Comparison of ENCODE assay signal across 32 cellular contexts in genomic region chr10:43772191-43772590, GRCh38.
"Had no signal": no experiment of that assay in that cellular context is flagged by ENCODE, and none has a peak within 500 bp of the region (broad histone marks: within the 10 kb centered on the region; RNA-seq: fewer than 3 reads in every experiment).

No MANE protein-coding gene starts in this region.

- H3K4me1 Mint-ChIP-seq: activated T-helper 17 cell treated with anti-CD3 and anti-CD28 coated beads, Interleukin-2, amount 50 U/mL, for 72 hours; T-helper 17 cell; WTC11 had no signal

- DNase-seq: activated CD4-positive, alpha-beta T cell treated with anti-CD3 and anti-CD28 coated beads for 1 hour; activated CD4-positive, alpha-beta T cell treated with anti-CD3 and anti-CD28 coated beads for 48 hours; activated CD4-positive, alpha-beta T cell treated with anti-CD3 and anti-CD28 coated beads, Interleukin-2, amount 50 U/mL, for 1 hour; activated CD4-positive, alpha-beta T cell treated with anti-CD3 and anti-CD28 coated beads, Interleukin-2, amount 50 U/mL, for 48 hours; activated CD8-positive, alpha-beta memory T cell treated with anti-CD3 and anti-CD28 coated beads for 24 hours; activated CD8-positive, alpha-beta T cell treated with anti-CD3 and anti-CD28 coated beads for 36 hours; activated effector memory CD4-positive, alpha-beta T cell treated with Interleukin-2 at 50 U/mL for 16 hours; activated gamma-delta T cell treated with Interleukin-2 at 50 U/mL for 16 hours; activated naive CD4-positive, alpha-beta T cell treated with anti-CD3 and anti-CD28 coated beads, Interleukin-2, amount 50 U/mL, for 16 hours; activated naive CD4-positive, alpha-beta T cell treated with Interleukin-2 at 50 U/mL for 16 hours; activated T-cell treated with anti-CD3 and anti-CD28 coated beads, Interleukin-2, amount 50 U/mL, for 4 hours; amniotic stem cell; anterior cingulate cortex; caudate nucleus; cortex of kidney; dermis blood vessel endothelial cell; effector CD4-positive, alpha-beta T cell; effector memory CD8-positive, alpha-beta T cell; erythroblast; foreskin melanocyte; heart right ventricle; T-helper 17 cell; T1000 had no signal

- H3K4me2 ChIP-seq: hepatocyte had no signal

- H3K9me3 ChIP-seq: body of pancreas had no signal

- H3K4me3 ChIP-seq: esophagus muscularis mucosa, gastroesophageal sphincter, heart right ventricle, hepatocyte had no signal

- H3K27ac Mint-ChIP-seq: activated CD8-positive, alpha-beta T cell treated with anti-CD3 and anti-CD28 coated beads for 36 hours; activated naive CD8-positive, alpha-beta T cell; activated T-helper 17 cell treated with anti-CD3 and anti-CD28 coated beads, Interleukin-2, amount 50 U/mL, for 72 hours; effector memory CD8-positive, alpha-beta T cell; T-helper 17 cell; T-helper 2 cell treated with Interferon-gamma antibody and Interleukin-4, amounts not matched to agents 5 μg/mL and 100 μg/mL, for 36 hours; WTC11 had no signal

- H3K36me3 Mint-ChIP-seq: WTC11 had no signal

- H3K36me3 ChIP-seq: esophagus muscularis mucosa, gastroesophageal sphincter, heart right ventricle had no signal

- H2AFZ ChIP-seq: hepatocyte had no signal

- H3K4me1 ChIP-seq: esophagus muscularis mucosa, gastroesophageal sphincter had no signal

- H3K4me3 Mint-ChIP-seq: activated CD8-positive, alpha-beta T cell treated with anti-CD3 and anti-CD28 coated beads for 36 hours; activated naive CD8-positive, alpha-beta T cell; activated T-cell treated with anti-CD3 and anti-CD28 coated beads, Interleukin-2, amount 50 U/mL, for 4 hours; activated T-helper 17 cell treated with anti-CD3 and anti-CD28 coated beads, Interleukin-2, amount 50 U/mL, for 72 hours; effector memory CD8-positive, alpha-beta T cell; T-helper 17 cell; T-helper 2 cell treated with Interferon-gamma antibody and Interleukin-4, amounts not matched to agents 5 μg/mL and 100 μg/mL, for 36 hours; WTC11 had no signal

- H3K79me2 ChIP-seq: hepatocyte had no signal

- ATAC-seq: activated CD8-positive, alpha-beta T cell treated with anti-CD3 and anti-CD28 coated beads for 36 hours; activated T-cell treated with anti-CD3 and anti-CD28 coated beads, Interleukin-2, amount 50 U/mL, for 4 hours; activated T-helper 17 cell treated with anti-CD3 and anti-CD28 coated beads, Interleukin-2, amount 50 U/mL, for 72 hours; body of pancreas; effector memory CD8-positive, alpha-beta T cell; gastroesophageal sphincter; heart right ventricle; T-helper 17 cell; WTC11 had no signal

- H3K27ac ChIP-seq: esophagus muscularis mucosa, gastroesophageal sphincter, heart right ventricle, hepatocyte had no signal

- H3K27me3 ChIP-seq: body of pancreas, esophagus muscularis mucosa, gastroesophageal sphincter, heart right ventricle, hepatocyte had no signal

- FAIRE-seq: colon had no signal
